Comparison of ENCODE assay signal across 8 cellular contexts in the genomic region with DNA sequence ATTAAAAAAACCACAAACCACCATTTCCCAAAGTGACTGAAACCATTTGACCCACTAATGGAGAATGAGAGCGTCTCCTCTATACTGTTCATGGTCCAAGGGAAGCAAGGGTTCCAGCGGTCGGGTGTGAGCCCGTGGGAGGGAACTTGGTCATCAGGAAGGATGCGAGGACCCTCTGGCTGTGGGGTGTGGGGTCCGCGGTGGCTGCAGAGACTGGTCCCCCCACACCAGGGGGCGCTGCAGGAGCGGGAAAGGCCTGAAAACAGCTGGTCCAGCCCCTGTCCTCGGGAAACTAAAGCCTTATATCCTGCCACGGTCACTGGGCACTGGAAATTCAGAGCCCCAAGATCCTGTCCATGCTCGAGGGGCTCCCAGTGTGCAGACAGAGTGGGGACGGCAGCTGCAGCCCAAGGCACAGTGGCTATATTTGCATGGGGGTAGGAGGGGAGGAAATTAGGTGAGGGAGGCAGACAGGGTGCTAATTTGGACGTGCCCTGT. TPM values are rescaled to one million over a fixed set of nuclear protein-coding genes. Genes with fewer than 3 reads are reported as not detected.
DNase-seq lines count a peak whose midpoint lies in the region; ATAC-seq and TF ChIP-seq lines count a peak whose summit lies in the region.

No MANE protein-coding gene starts in this region.

- TF ChIP-seq POLR2A in body of pancreas (IDR thresholded peaks at IDR 0.05) = no peak

- 4 to 10% methylated on average over 7 to 14 of the region's 14 CpGs for WGBS in body of pancreas, 2 donors

- no peak overlapping the region for H3K27ac ChIP-seq in body of pancreas

- H3K4me1 ChIP-seq in body of pancreas = peaks cover 26% of the 10 kb centered on the region

- H3K36me3 ChIP-seq in body of pancreas (replicated peaks in 1 of 2; ENCODE audit: insufficient read depth in 1 of 2, low read depth in 2 of 2) = no peaks in the 10 kb centered on the region

- H3K4me3 ChIP-seq in WI38 (ENCODE audit: low read depth, low read length) (no peak overlapping the region), body of pancreas (no peak overlapping the region)

- no peaks in the 10 kb centered on the region for H3K9me3 ChIP-seq in body of pancreas

- TF ChIP-seq CTCF in WI38 (IDR thresholded peaks at IDR 0.05; ENCODE audit: low read depth, low read length) (peak; percentile 94), body of pancreas (IDR thresholded peaks at IDR 0.05) (peak; percentile 76 to 97 (median 88))

- H3K27me3 ChIP-seq in body of pancreas = no peaks in the 10 kb centered on the region

- ATAC-seq in body of pancreas (peak; percentile 49), GM19324 (IDR thresholded peaks at IDR 0.05; ENCODE audit: low FRiP score, unreplicated experiment) (no peak)

- intact Hi-C loops in body of pancreas (cut with DNase I) = no loop called here

- DNase-seq in NCI-H510A treated with DMSO at 0.1 percent for 48 hours (lab: John Stamatoyannopoulos, UW) (peak; percentile 37), NCI-H510A (lab: John Stamatoyannopoulos, UW) (no peak), NCI-H2029 treated with DMSO at 0.1 percent for 48 hours (lab: John Stamatoyannopoulos, UW) (peak; percentile 5), body of pancreas (peak; percentile 78 to 84 (median 82)), iPS-NIHi7 (ENCODE audit: extremely low spot score) (peak; percentile 95)
- peak; percentile 81 for DNase-seq in stimulated activated CD4-positive, alpha-beta T cell treated with anti-CD3 and anti-CD28 coated beads, Interleukin-12 subunit alpha, Interleukin-12 subunit beta, amount 100 ng/mL, for 4 hours

RNA-seq across cellular contexts. Expression of a gene that starts 4.3 kb away (rescaled TPM):
- 10 to 100 TPM; 16.5 to 17.1 TPM for total RNA-seq in body of pancreas

RNA-seq across cellular contexts. Expression of a gene that starts 10.6 kb away (rescaled TPM):
- 10 to 100 TPM; 34.3 to 44.1 TPM for total RNA-seq in body of pancreas

RNA-seq across cellular contexts. Expression of a gene that starts 26.6 kb away (rescaled TPM):
- total RNA-seq in body of pancreas = 1 to 10 TPM in 1 of 2 donors, not detected in 1; 1.0 TPM
